ENCODE assay signal across 25 cellular contexts in genomic region chr21:34080693-34081092, GRCh38. TPM values are rescaled to one million over a fixed set of nuclear protein-coding genes. Genes with fewer than 3 reads are reported as not detected.
DNase-seq lines count a peak whose midpoint lies in the region; ATAC-seq and TF ChIP-seq lines count a peak whose summit lies in the region.
"Had no signal": no experiment of that assay in that cellular context is flagged by ENCODE, and none has a peak within 500 bp of the region (broad histone marks: within the 10 kb centered on the region; RNA-seq: fewer than 3 reads in every experiment).

No MANE protein-coding gene starts in this region.

- ATAC-seq in activated CD4-positive, alpha-beta T cell treated with anti-CD3 and anti-CD28 coated beads for 36 hours: no peak
- ATAC-seq in naive thymus-derived CD8-positive, alpha-beta T cell: no peak
- ATAC-seq in GM21526 (IDR thresholded peaks at IDR 0.05; ENCODE audit: low FRiP score, unreplicated experiment): no peak
- ATAC-seq in GM19324 (IDR thresholded peaks at IDR 0.05; ENCODE audit: low FRiP score, unreplicated experiment): no peak
- ATAC-seq: activated CD8-positive, alpha-beta memory T cell treated with anti-CD3 and anti-CD28 coated beads, Interleukin-2, amount 10 ng/mL, durations not matched to agents 7 days and 5 days; left lung; Panc1 had no signal

- POLR2A ChIA-PET in activated CD4-positive, alpha-beta T cell treated with anti-CD3 and anti-CD28 coated beads for 36 hours (lab: Charles Lee): no interaction called here
- POLR2A ChIA-PET in naive thymus-derived CD8-positive, alpha-beta T cell (lab: Charles Lee): interaction anchor here (1.0 kb wide), 1 partner anchor 9 kb away, joined by 3 read pairs; no protein-coding TSS in a partner anchor
- POLR2A ChIA-PET in GM10248 (lab: Yijun Ruan, JAX): no interaction called here

- H3K36me3 Mint-ChIP-seq in activated CD4-positive, alpha-beta T cell treated with anti-CD3 and anti-CD28 coated beads for 36 hours (ENCODE audit: low read depth): peaks cover 79% of the 10 kb centered on the region
- H3K36me3 Mint-ChIP-seq in activated T-helper 1 cell treated with anti-CD3 and anti-CD28 coated beads, Interleukin-12 subunit alpha, Interleukin-12 subunit beta, Interleukin-2, Interleukin-4 antibody, amounts not matched to agents 30 ng/mL and 10 ng/mL and 1 ng/mL, durations not matched to agents 14 hours and 24 hours and 36 hours (ENCODE audit: low read depth): peaks cover 78% of the 10 kb centered on the region
- peaks cover 6 to 39% (median 18%) of the 10 kb centered on the region in 3 donors for H3K36me3 Mint-ChIP-seq in naive thymus-derived CD8-positive, alpha-beta T cell

- CTCF ChIA-PET in activated CD4-positive, alpha-beta T cell treated with anti-CD3 and anti-CD28 coated beads for 36 hours (lab: Charles Lee): interaction anchor here (0.6 to 2.9 kb wide), 2 partner anchors 11 to 55 kb away, joined by 3 to 13 read pairs; no protein-coding TSS in a partner anchor
- CTCF ChIA-PET in GM10248 (lab: Yijun Ruan, JAX): interaction anchor here (1.2 to 4.2 kb wide), 4 partner anchors 12 to 267 kb away, joined by 3 to 16 read pairs (median 4); no protein-coding TSS in a partner anchor

- H3K9me3 Mint-ChIP-seq in activated CD4-positive, alpha-beta T cell treated with anti-CD3 and anti-CD28 coated beads for 36 hours (ENCODE audit: low read depth): no peaks in the 10 kb centered on the region
- no peaks in the 10 kb centered on the region for H3K9me3 Mint-ChIP-seq in activated T-helper 1 cell treated with anti-CD3 and anti-CD28 coated beads, Interleukin-12 subunit alpha, Interleukin-12 subunit beta, Interleukin-2, Interleukin-4 antibody, amounts not matched to agents 30 ng/mL and 10 ng/mL and 1 ng/mL, durations not matched to agents 14 hours and 24 hours and 36 hours
- H3K9me3 Mint-ChIP-seq in naive thymus-derived CD8-positive, alpha-beta T cell: no peaks in the 10 kb centered on the region
- H3K9me3 Mint-ChIP-seq: activated CD4-positive, alpha-beta T cell treated with anti-CD3 and anti-CD28 coated beads, Interleukin-2, amount 10 ng/mL, durations not matched to agents 7 days and 5 days; CD8-positive, alpha-beta memory T cell had no signal

- no peak for TF ChIP-seq CTCF in GM10248 (IDR thresholded peaks at IDR 0.05; ENCODE audit: control extremely low read depth, extremely low read depth, low read depth, missing control alignments)

- peaks cover 83% of the 10 kb centered on the region for H3K4me1 Mint-ChIP-seq in activated CD4-positive, alpha-beta T cell treated with anti-CD3 and anti-CD28 coated beads for 36 hours
- peaks cover 95% of the 10 kb centered on the region for H3K4me1 Mint-ChIP-seq in activated T-helper 1 cell treated with anti-CD3 and anti-CD28 coated beads, Interleukin-12 subunit alpha, Interleukin-12 subunit beta, Interleukin-2, Interleukin-4 antibody, amounts not matched to agents 30 ng/mL and 10 ng/mL and 1 ng/mL, durations not matched to agents 14 hours and 24 hours and 36 hours (ENCODE audit: low read depth)
- peaks cover 60 to 96% (median 91%) of the 10 kb centered on the region in 4 donors for H3K4me1 Mint-ChIP-seq in naive thymus-derived CD8-positive, alpha-beta T cell

- H3K4me3 Mint-ChIP-seq in activated CD4-positive, alpha-beta T cell treated with anti-CD3 and anti-CD28 coated beads for 36 hours: no peak overlapping the region
- no peak overlapping the region for H3K4me3 Mint-ChIP-seq in activated T-helper 1 cell treated with anti-CD3 and anti-CD28 coated beads, Interleukin-12 subunit alpha, Interleukin-12 subunit beta, Interleukin-2, Interleukin-4 antibody, amounts not matched to agents 30 ng/mL and 10 ng/mL and 1 ng/mL, durations not matched to agents 14 hours and 24 hours and 36 hours
- H3K4me3 Mint-ChIP-seq in naive thymus-derived CD8-positive, alpha-beta T cell: peak overlapping the region in 8 of 10 donors; percentile 10 to 94 (median 62)
- H3K4me3 Mint-ChIP-seq: activated CD4-positive, alpha-beta T cell treated with anti-CD3 and anti-CD28 coated beads, Interleukin-2, amount 10 ng/mL, durations not matched to agents 7 days and 5 days; activated CD8-positive, alpha-beta memory T cell treated with anti-CD3 and anti-CD28 coated beads, Interleukin-2, amount 10 ng/mL, durations not matched to agents 7 days and 5 days had no signal

- H3K27ac Mint-ChIP-seq in activated CD4-positive, alpha-beta T cell treated with anti-CD3 and anti-CD28 coated beads for 36 hours: peak overlapping the region; percentile 16
- peak overlapping the region; percentile 18 for H3K27ac Mint-ChIP-seq in activated T-helper 1 cell treated with anti-CD3 and anti-CD28 coated beads, Interleukin-12 subunit alpha, Interleukin-12 subunit beta, Interleukin-2, Interleukin-4 antibody, amounts not matched to agents 30 ng/mL and 10 ng/mL and 1 ng/mL, durations not matched to agents 14 hours and 24 hours and 36 hours
- peak overlapping the region in 1 of 10 donors; percentile 83 for H3K27ac Mint-ChIP-seq in naive thymus-derived CD8-positive, alpha-beta T cell
- H3K27ac Mint-ChIP-seq: activated CD4-positive, alpha-beta T cell treated with anti-CD3 and anti-CD28 coated beads, Interleukin-2, amount 10 ng/mL, durations not matched to agents 7 days and 5 days; activated CD8-positive, alpha-beta memory T cell treated with anti-CD3 and anti-CD28 coated beads, Interleukin-2, amount 10 ng/mL, durations not matched to agents 7 days and 5 days had no signal

- DNase-seq in activated CD4-positive, alpha-beta T cell treated with anti-CD3 and anti-CD28 coated beads for 36 hours: no peak
- no peak for DNase-seq in activated CD4-positive, alpha-beta T cell treated with anti-CD3 and anti-CD28 coated beads for 4 hours
- DNase-seq in EH (ENCODE audit: low read depth): peak; percentile 31
- no peak for DNase-seq in activated T-helper 1 cell treated with anti-CD3 and anti-CD28 coated beads, Interleukin-12 subunit alpha, Interleukin-12 subunit beta, Interleukin-2, Interleukin-4 antibody, amounts not matched to agents 30 ng/mL and 10 ng/mL and 1 ng/mL, durations not matched to agents 14 hours and 24 hours and 36 hours (ENCODE audit: low spot score)
- no peak for DNase-seq in naive thymus-derived CD8-positive, alpha-beta T cell
- DNase-seq in GM10248 (ENCODE audit: extremely low spot score): no peak
- DNase-seq: activated CD4-positive, alpha-beta T cell treated with anti-CD3 and anti-CD28 coated beads, Interleukin-2, amount 10 ng/mL, durations not matched to agents 7 days and 5 days; activated CD8-positive, alpha-beta memory T cell treated with anti-CD3 and anti-CD28 coated beads, Interleukin-2, amount 10 ng/mL, durations not matched to agents 7 days and 5 days; CD8-positive, alpha-beta memory T cell; cerebellar nuclear complex; DMS 273 treated with DMSO at 0.1 percent for 48 hours; left lung; mesendoderm; MG63; NCI-H1417; NCI-H2029 treated with DMSO at 0.1 percent for 48 hours; NCI-H526 treated with DMSO at 0.1 percent for 48 hours; nucleus accumbens; SHP77 treated with DMSO at 0.1 percent for 48 hours; stimulated activated CD4-positive, alpha-beta T cell treated with anti-CD3 and anti-CD28 coated beads, Interleukin-15, amount 100 ng/mL, for 24 hours; stimulated activated naive CD4-positive, alpha-beta T cell; testis had no signal

- no peaks in the 10 kb centered on the region for H3K27me3 Mint-ChIP-seq in activated CD4-positive, alpha-beta T cell treated with anti-CD3 and anti-CD28 coated beads for 36 hours
- no peaks in the 10 kb centered on the region for H3K27me3 Mint-ChIP-seq in activated T-helper 1 cell treated with anti-CD3 and anti-CD28 coated beads, Interleukin-12 subunit alpha, Interleukin-12 subunit beta, Interleukin-2, Interleukin-4 antibody, amounts not matched to agents 30 ng/mL and 10 ng/mL and 1 ng/mL, durations not matched to agents 14 hours and 24 hours and 36 hours (ENCODE audit: insufficient read depth)
- no peaks in the 10 kb centered on the region for H3K27me3 Mint-ChIP-seq in naive thymus-derived CD8-positive, alpha-beta T cell
- H3K27me3 Mint-ChIP-seq: activated CD4-positive, alpha-beta T cell treated with anti-CD3 and anti-CD28 coated beads, Interleukin-2, amount 10 ng/mL, durations not matched to agents 7 days and 5 days; activated CD8-positive, alpha-beta memory T cell treated with anti-CD3 and anti-CD28 coated beads, Interleukin-2, amount 10 ng/mL, durations not matched to agents 7 days and 5 days; CD8-positive, alpha-beta memory T cell had no signal

- intact Hi-C loops in activated CD4-positive, alpha-beta T cell treated with anti-CD3 and anti-CD28 coated beads for 36 hours (cut with DNase I, micrococcal nuclease): loop anchor here in 1 of 2 experiments (2.0 kb wide), 1 partner anchor 148 kb away; no protein-coding TSS in a partner anchor
- intact Hi-C loops in activated T-helper 1 cell treated with anti-CD3 and anti-CD28 coated beads, Interleukin-12 subunit alpha, Interleukin-12 subunit beta, Interleukin-2, Interleukin-4 antibody, amounts not matched to agents 30 ng/mL and 10 ng/mL and 1 ng/mL, durations not matched to agents 14 hours and 24 hours and 36 hours (cut with micrococcal nuclease): no loop called here

RNA-seq across cellular contexts. Expression of gene MRPS6, which starts 7.3 kb away (rescaled TPM):
- total RNA-seq in activated CD4-positive, alpha-beta T cell treated with anti-CD3 and anti-CD28 coated beads for 36 hours: 100 to 1,000 TPM; 102 to 117 TPM
- 137 and 139 TPM in 2 replicates for total RNA-seq in activated T-helper 1 cell treated with anti-CD3 and anti-CD28 coated beads, Interleukin-12 subunit alpha, Interleukin-12 subunit beta, Interleukin-2, Interleukin-4 antibody, amounts not matched to agents 30 ng/mL and 10 ng/mL and 1 ng/mL, durations not matched to agents 14 hours and 24 hours and 36 hours
- 100 to 1,000 TPM; 107 to 112 TPM for total RNA-seq in naive thymus-derived CD8-positive, alpha-beta T cell
- polyA plus RNA-seq in naive thymus-derived CD8-positive, alpha-beta T cell: 100 to 1,000 TPM; 170 to 193 (median 181) TPM

RNA-seq across cellular contexts. Expression of gene SLC5A3, which starts 7.3 kb away (rescaled TPM):
- 10 to 100 TPM; 18.2 to 22.9 TPM for total RNA-seq in activated CD4-positive, alpha-beta T cell treated with anti-CD3 and anti-CD28 coated beads for 36 hours
- 45.4 and 48.0 TPM in 2 replicates for total RNA-seq in activated T-helper 1 cell treated with anti-CD3 and anti-CD28 coated beads, Interleukin-12 subunit alpha, Interleukin-12 subunit beta, Interleukin-2, Interleukin-4 antibody, amounts not matched to agents 30 ng/mL and 10 ng/mL and 1 ng/mL, durations not matched to agents 14 hours and 24 hours and 36 hours
- total RNA-seq in naive thymus-derived CD8-positive, alpha-beta T cell: 10 to 100 TPM; 31.9 to 32.7 TPM
- polyA plus RNA-seq in naive thymus-derived CD8-positive, alpha-beta T cell: 1 to 10 TPM; 1.7 to 2.1 (median 1.9) TPM

Comparison
In these comparisons a context has a peak if more than half of its experiments do, and no peak if none do; other contexts are left out.
1. H3K4me3 Mint-ChIP-seq: peak in naive thymus-derived CD8-positive, alpha-beta T cell (8 of 10); none in activated CD4-positive, alpha-beta T cell treated with anti-CD3 and anti-CD28 coated beads for 36 hours (single experiment) and activated T-helper 1 cell treated with anti-CD3 and anti-CD28 coated beads, Interleukin-12 subunit alpha, Interleukin-12 subunit beta, Interleukin-2, Interleukin-4 antibody, amounts not matched to agents 30 ng/mL and 10 ng/mL and 1 ng/mL, durations not matched to agents 14 hours and 24 hours and 36 hours (single experiment).